In genomic region chr18:58046087-58046793, GRCh38 we compare ENCODE assay signal across 1 cellular context.
TF ChIP-seq lines count a peak whose summit lies in the region.

No MANE protein-coding gene starts in this region.

TF ChIP-seq in IMR-90, 13 proteins besides CTCF, POLR2A, EP300 and RAD21 (continued from another document):
- TF ChIP-seq USF2 (IDR thresholded peaks at IDR 0.05; ENCODE audit: low read depth, low read length) (peak; percentile 21; the same call in 1 of the 2 replicates), RFX5 (IDR thresholded peaks at IDR 0.05; ENCODE audit: low read depth, low read length) (no peak), RCOR1 (IDR thresholded peaks at IDR 0.05; ENCODE audit: insufficient replicate concordance, low read length) (no peak)
TF ChIP-seq in IMR-90: peak in this region for 2.
